15 cellular contexts compared by ENCODE assay signal in the genomic region with DNA sequence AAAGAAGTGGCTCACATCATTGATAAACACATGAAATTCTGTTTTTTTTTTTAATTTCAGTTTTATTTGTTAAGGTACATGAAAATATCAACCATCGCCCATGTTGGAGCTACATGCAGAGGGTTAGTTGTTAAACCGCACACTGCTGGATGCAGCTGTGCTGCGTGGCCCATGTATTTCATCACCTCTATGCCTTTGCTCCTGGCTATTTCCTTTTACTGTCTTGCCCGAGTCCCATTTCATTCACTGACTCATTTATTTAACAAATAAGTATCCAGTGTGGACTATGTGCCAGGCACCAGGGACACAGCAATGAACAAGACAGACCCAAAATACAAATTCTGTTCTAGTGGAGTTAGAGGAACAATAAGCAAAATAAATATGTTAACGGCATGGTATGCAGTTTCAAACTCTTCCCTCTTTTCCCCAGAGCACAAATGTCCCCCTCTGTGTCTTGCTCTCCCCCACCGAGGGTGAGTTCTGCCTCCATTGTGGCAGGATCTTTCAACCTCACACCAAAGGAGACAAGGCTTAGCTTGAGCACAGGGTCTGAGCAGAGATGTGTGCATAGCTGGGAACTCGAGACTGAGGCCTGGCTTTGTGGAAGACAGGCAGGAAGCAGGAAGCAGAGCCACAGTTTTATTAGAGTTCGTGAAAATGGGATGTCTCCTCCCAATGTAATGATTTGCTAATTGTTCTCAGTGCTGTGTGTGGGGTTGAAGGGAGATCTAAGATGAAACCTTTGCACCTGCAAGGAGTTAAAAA. TPM values are rescaled to one million over a fixed set of nuclear protein-coding genes. Genes with fewer than 3 reads are reported as not detected.
DNase-seq lines count a peak whose midpoint lies in the region; ATAC-seq, FAIRE-seq and TF ChIP-seq lines count a peak whose summit lies in the region.
"Had no signal": no experiment of that assay in that cellular context is flagged by ENCODE, and none has a peak within 500 bp of the region (broad histone marks: within the 10 kb centered on the region; RNA-seq: fewer than 3 reads in every experiment).

No MANE protein-coding gene starts in this region.

- no peak for TF ChIP-seq POLR2A in K562 (conservative IDR thresholded peaks at IDR 0.05)

- TF ChIP-seq RAD21 in K562 (CRISPR knock-in tag; conservative IDR thresholded peaks at IDR 0.05 in 1 of 2, IDR thresholded peaks at IDR 0.05 in 1 of 2): no peak

- no peaks in the 10 kb centered on the region for H3K9me3 ChIP-seq in CD8-positive, alpha-beta T cell (ENCODE audit: low read length)
- H3K9me3 ChIP-seq in K562 (replicated peaks; ENCODE audit: control insufficient read depth, insufficient read depth, low read depth, low read length) (no peaks in the 10 kb centered on the region), mesenchymal stem cell (ENCODE audit: control insufficient read depth, low read length) (no peaks in the 10 kb centered on the region)
- H3K9me3 ChIP-seq: gastroesophageal sphincter had no signal

- no peaks in the 10 kb centered on the region for H3K9me1 ChIP-seq in K562 (ENCODE audit: control insufficient read depth, insufficient read depth, low read length)

- H4K91ac ChIP-seq in mesenchymal stem cell (ENCODE audit: low read length): no peak overlapping the region

- TF ChIP-seq CTCF in CD8-positive, alpha-beta T cell (IDR thresholded peaks at IDR 0.05): no peak
- TF ChIP-seq CTCF in HL-60 (IDR thresholded peaks at IDR 0.05; ENCODE audit: insufficient read depth, low read length) (no peak), K562 (IDR thresholded peaks at IDR 0.05 in 2 of 3, conservative IDR thresholded peaks at IDR 0.05 in 1 of 3; ENCODE audit: insufficient read depth in 2 of 3, low read depth in 1 of 3, low read length in 3 of 3) (no peak)

- H3K36me3 ChIP-seq in CD8-positive, alpha-beta T cell (ENCODE audit: insufficient read depth, low read length): peaks cover 7% of the 10 kb centered on the region
- no peaks in the 10 kb centered on the region for H3K36me3 ChIP-seq in K562 (ENCODE audit: control insufficient read depth, insufficient read depth, low read length)
- H3K36me3 ChIP-seq in mesenchymal stem cell (ENCODE audit: control insufficient read depth in 1 of 2, insufficient read depth in 2 of 2, low read depth in 1 of 2, low read length in 2 of 2): peaks cover 0 to 3% of the 10 kb centered on the region in 2 experiments
- H3K36me3 ChIP-seq: gastroesophageal sphincter had no signal

- H3K9ac ChIP-seq in K562 (ENCODE audit: insufficient read depth in 1 of 2, low read depth in 2 of 2, low read length in 2 of 2): no peak overlapping the region
- no peak overlapping the region for H3K9ac ChIP-seq in mesenchymal stem cell (ENCODE audit: low read length)

- no peaks in the 10 kb centered on the region for H3K27me3 Mint-ChIP-seq in CD8-positive, alpha-beta T cell (ENCODE audit: low read depth)
- H3K27me3 Mint-ChIP-seq in T-helper 2 cell treated with Interferon-gamma antibody and Interleukin-4, amounts not matched to agents 5 μg/mL and 100 μg/mL, for 36 hours (ENCODE audit: low read depth): peaks cover 58% of the 10 kb centered on the region
- H3K27me3 Mint-ChIP-seq: activated T-helper 17 cell treated with anti-CD3 and anti-CD28 coated beads, Interleukin-2, amount 50 U/mL, for 72 hours; stimulated activated naive CD8-positive, alpha-beta T cell treated with anti-CD3 and anti-CD28 coated beads, Interleukin-15, Interleukin-2, amounts not matched to agents 100 ng/mL and 50 ng/mL, for 24 hours had no signal

- H2BK5ac ChIP-seq in mesenchymal stem cell (ENCODE audit: low read depth, low read length, poor library complexity, severe bottlenecking): no peak overlapping the region

- H3K27me3 ChIP-seq in CD8-positive, alpha-beta T cell (ENCODE audit: insufficient read depth, low read length): no peaks in the 10 kb centered on the region
- H3K27me3 ChIP-seq in HL-60 (ENCODE audit: insufficient read depth, poor library complexity, severe bottlenecking): no peaks in the 10 kb centered on the region
- H3K27me3 ChIP-seq in K562 (ENCODE audit: control insufficient read depth in 2 of 2, insufficient read depth in 2 of 2, low read length in 2 of 2): peaks cover 53 to 67% of the 10 kb centered on the region in 2 experiments
- H3K27me3 ChIP-seq in mesenchymal stem cell (ENCODE audit: control insufficient read depth in 1 of 2, insufficient read depth in 1 of 2, low read length in 2 of 2): peaks cover 0 to 8% of the 10 kb centered on the region in 2 experiments
- H3K27me3 ChIP-seq: gastroesophageal sphincter had no signal

- FAIRE-seq in K562 (lab: Jason Lieb, UNC): no peak

- H3K4me1 Mint-ChIP-seq in CD8-positive, alpha-beta T cell (ENCODE audit: low read depth): peaks cover 65% of the 10 kb centered on the region
- H3K4me1 Mint-ChIP-seq in T-helper 2 cell treated with Interferon-gamma antibody and Interleukin-4, amounts not matched to agents 5 μg/mL and 100 μg/mL, for 36 hours (ENCODE audit: low read depth): no peaks in the 10 kb centered on the region

- no peak overlapping the region for H2AK5ac ChIP-seq in mesenchymal stem cell (ENCODE audit: low read length, severe bottlenecking)

- H3K4me2 ChIP-seq in K562 (ENCODE audit: insufficient read depth, low read length) (no peak overlapping the region), mesenchymal stem cell (ENCODE audit: low read length, poor library complexity, severe bottlenecking) (no peak overlapping the region)

- no peak overlapping the region for H2BK120ac ChIP-seq in mesenchymal stem cell (ENCODE audit: low read depth, low read length)

- no peak overlapping the region for H3K4me3 Mint-ChIP-seq in CD8-positive, alpha-beta T cell
- no peak overlapping the region for H3K4me3 Mint-ChIP-seq in T-helper 2 cell treated with Interferon-gamma antibody and Interleukin-4, amounts not matched to agents 5 μg/mL and 100 μg/mL, for 36 hours
- H3K4me3 Mint-ChIP-seq: activated T-helper 17 cell treated with anti-CD3 and anti-CD28 coated beads, Interleukin-2, amount 50 U/mL, for 72 hours; CD8-positive, alpha-beta memory T cell; stimulated activated naive CD8-positive, alpha-beta T cell treated with anti-CD3 and anti-CD28 coated beads, Interleukin-15, Interleukin-2, amounts not matched to agents 100 ng/mL and 50 ng/mL, for 24 hours had no signal

- no peak for DNase-seq in CD8-positive, alpha-beta T cell
- DNase-seq in HL-60 (ENCODE audit: low read depth in 1 of 2, low spot score in 1 of 2) (peak; percentile 7 to 63), K562 (ENCODE audit: extremely low read depth in 1 of 4, low spot score in 3 of 4) (no peak), mesenchymal stem cell (peak; percentile 39), glomerular visceral epithelial cell (ENCODE audit: extremely low spot score) (no peak), nucleus accumbens (lab: John Stamatoyannopoulos, UW) (no peak), C1 segment of cervical spinal cord (lab: John Stamatoyannopoulos, UW) (no peak)
- no peak for DNase-seq in T-helper 2 cell treated with Interferon-gamma antibody and Interleukin-4, amounts not matched to agents 5 μg/mL and 100 μg/mL, for 36 hours (ENCODE audit: low spot score)
- DNase-seq: activated CD4-positive, alpha-beta T cell treated with anti-CD3 and anti-CD28 coated beads for 1 hour; CD8-positive, alpha-beta memory T cell; left ventricle myocardium superior; NCI-H446 treated with DMSO at 0.1 percent for 48 hours had no signal

- no peak overlapping the region for H3K4me3 ChIP-seq in CD8-positive, alpha-beta T cell (ENCODE audit: low read depth, low read length)
- H3K4me3 ChIP-seq in HL-60 (replicated peaks; ENCODE audit: insufficient read depth, low read length) (no peak overlapping the region), K562 (no peak overlapping the region), mesenchymal stem cell (ENCODE audit: insufficient read depth in 1 of 2, low read depth in 1 of 2, low read length in 2 of 2) (no peak overlapping the region)
- H3K4me3 ChIP-seq: gastroesophageal sphincter had no signal

- no peak for TF ChIP-seq EP300 in K562 (IDR thresholded peaks at IDR 0.05; ENCODE audit: low read length)

- H3K27ac ChIP-seq in CD8-positive, alpha-beta T cell (ENCODE audit: low read depth, low read length): no peak overlapping the region
- H3K27ac ChIP-seq in HL-60 (replicated peaks) (peak overlapping the region; percentile 65), K562 (ENCODE audit: extremely low read depth, low read depth, low read length) (no peak overlapping the region), mesenchymal stem cell (ENCODE audit: low read length, poor library complexity, severe bottlenecking) (no peak overlapping the region)
- H3K27ac ChIP-seq: gastroesophageal sphincter had no signal

- peak overlapping the region; percentile 80 for H3K27ac Mint-ChIP-seq in CD8-positive, alpha-beta T cell
- H3K27ac Mint-ChIP-seq in T-helper 2 cell treated with Interferon-gamma antibody and Interleukin-4, amounts not matched to agents 5 μg/mL and 100 μg/mL, for 36 hours: no peak overlapping the region
- H3K27ac Mint-ChIP-seq: activated T-helper 17 cell treated with anti-CD3 and anti-CD28 coated beads, Interleukin-2, amount 50 U/mL, for 72 hours; stimulated activated naive CD8-positive, alpha-beta T cell treated with anti-CD3 and anti-CD28 coated beads, Interleukin-15, Interleukin-2, amounts not matched to agents 100 ng/mL and 50 ng/mL, for 24 hours had no signal

- CTCF ChIA-PET in CD8-positive, alpha-beta T cell (lab: Charles Lee): interaction anchor here (0.5 to 0.9 kb wide), 3 partner anchors 31 to 162 kb away, joined by 3 read pairs; no protein-coding TSS in a partner anchor
- CTCF ChIA-PET in K562 (lab: Yijun Ruan, JAX; ENCODE audit: low intra/inter-chr PET ratio): no interaction called here

- POLR2A ChIA-PET in CD8-positive, alpha-beta T cell (lab: Charles Lee): no interaction called here
- POLR2A ChIA-PET in K562 (lab: Yijun Ruan, JAX): interaction anchor here (1.0 kb wide), 2 partner anchors 10 to 24 kb away, joined by 3 to 4 read pairs; no protein-coding TSS in a partner anchor

- H2BK12ac ChIP-seq in mesenchymal stem cell (ENCODE audit: low read length in 2 of 2): no peak overlapping the region

- in situ Hi-C loops in K562 (cut with MboI): no loop called here

- no peaks in the 10 kb centered on the region for H4K20me1 ChIP-seq in K562 (replicated peaks; ENCODE audit: control insufficient read depth, insufficient read depth, low read length)

- H3K4me1 ChIP-seq in CD8-positive, alpha-beta T cell (ENCODE audit: insufficient read depth, low read length): peaks cover 28% of the 10 kb centered on the region
- no peaks in the 10 kb centered on the region for H3K4me1 ChIP-seq in K562 (replicated peaks in 1 of 2; ENCODE audit: control insufficient read depth in 2 of 2, insufficient read depth in 2 of 2, low read length in 2 of 2)
- H3K4me1 ChIP-seq in mesenchymal stem cell (ENCODE audit: control insufficient read depth, insufficient read depth, low read depth, low read length): peaks cover 2% of the 10 kb centered on the region

- peaks cover 38% of the 10 kb centered on the region for H3K36me3 Mint-ChIP-seq in CD8-positive, alpha-beta T cell
- peaks cover 1% of the 10 kb centered on the region for H3K36me3 Mint-ChIP-seq in T-helper 2 cell treated with Interferon-gamma antibody and Interleukin-4, amounts not matched to agents 5 μg/mL and 100 μg/mL, for 36 hours (ENCODE audit: low read depth)

- H3K79me2 ChIP-seq in K562 (ENCODE audit: control insufficient read depth, insufficient read depth, low read length): no peaks in the 10 kb centered on the region

- peak overlapping the region; percentile 28 for H4K8ac ChIP-seq in mesenchymal stem cell (ENCODE audit: low read length)

- H3K14ac ChIP-seq in mesenchymal stem cell (ENCODE audit: low read length in 2 of 2): no peak overlapping the region

- peak overlapping the region in 1 of 2 experiments; percentile 46 for H3K18ac ChIP-seq in mesenchymal stem cell (ENCODE audit: low read depth in 1 of 2, low read length in 2 of 2)

- H3K23ac ChIP-seq in mesenchymal stem cell (ENCODE audit: low read length in 2 of 2): no peak overlapping the region

- no peaks in the 10 kb centered on the region for H3K9me3 Mint-ChIP-seq in CD8-positive, alpha-beta T cell
- H3K9me3 Mint-ChIP-seq in T-helper 2 cell treated with Interferon-gamma antibody and Interleukin-4, amounts not matched to agents 5 μg/mL and 100 μg/mL, for 36 hours: no peaks in the 10 kb centered on the region
- H3K9me3 Mint-ChIP-seq: activated T-helper 17 cell treated with anti-CD3 and anti-CD28 coated beads, Interleukin-2, amount 50 U/mL, for 72 hours; CD8-positive, alpha-beta memory T cell; stimulated activated naive CD8-positive, alpha-beta T cell treated with anti-CD3 and anti-CD28 coated beads, Interleukin-15, Interleukin-2, amounts not matched to agents 100 ng/mL and 50 ng/mL, for 24 hours had no signal

- no peak overlapping the region for H2AFZ ChIP-seq in K562 (ENCODE audit: low read depth, low read length)
- no peak overlapping the region for H2AFZ ChIP-seq in mesenchymal stem cell (ENCODE audit: low read depth, low read length)

- no peaks in the 10 kb centered on the region for H3K79me1 ChIP-seq in mesenchymal stem cell (replicated peaks; ENCODE audit: low read length, poor library complexity, severe bottlenecking)

- intact Hi-C loops in CD8-positive, alpha-beta T cell (cut with DNase I, micrococcal nuclease): no loop called here
- intact Hi-C loops in K562 (cut with micrococcal nuclease): no loop called here

- 3% methylated on average over 8 of the region's 8 CpGs for WGBS in K562 (ENCODE audit: insufficient coverage, low coverage, missing lambda C conversion rate)
- WGBS in mesenchymal stem cell: 69% methylated on average over 8 of the region's 8 CpGs

- H3K4ac ChIP-seq in mesenchymal stem cell (ENCODE audit: low read depth in 1 of 2, low read length in 2 of 2): no peak overlapping the region

- no peak overlapping the region for H2BK15ac ChIP-seq in mesenchymal stem cell (ENCODE audit: low read depth, poor library complexity, severe bottlenecking)

- no peak for ATAC-seq in CD8-positive, alpha-beta T cell
- ATAC-seq in K562: no peak
- ATAC-seq: activated T-helper 17 cell treated with anti-CD3 and anti-CD28 coated beads, Interleukin-2, amount 50 U/mL, for 72 hours; gastroesophageal sphincter; left ventricle myocardium superior had no signal

- no TSS peak for BruUV-seq in K562 (replicated peaks; lab: Mats Ljungman, UMichigan)

RNA-seq across cellular contexts. Expression of a gene that starts 44.6 kb away (rescaled TPM):
- 10 to 100 TPM; 24.6 to 25.7 TPM for total RNA-seq in CD8-positive, alpha-beta T cell
- total RNA-seq in K562 (2011; cell fraction: chromatin; rRNA removed; ENCODE audit: low replicate concordance): 0.19 TPM in 1 of 2 replicates, not detected in the other
- 0.13 and 0.50 TPM in 2 replicates for total RNA-seq in K562 (2011; cell fraction: nucleolus; rRNA removed)
- total RNA-seq in K562 (2011; cell fraction: nucleoplasm; rRNA removed): 0.22 and 0.46 TPM in 2 replicates
- total RNA-seq in K562 (2014; rRNA removed): not detected in 2 replicates
- total RNA-seq in K562 (2014; rRNA removed; fragmentation: Illumina TruSeq; extraction: Trizol): 0.15 TPM in 1 of 2 replicates, not detected in the other
- total RNA-seq in K562 (2015; rRNA removed; fragmentation: Illumina TruSeq; extraction: Trizol): 0.18 TPM in 1 of 2 replicates, not detected in the other
- total RNA-seq in K562 (2021): 0.22 and 0.44 TPM in 2 replicates
- 0.06 and 0.11 TPM in 2 replicates for polyA plus RNA-seq in K562 (2011; rRNA removed)
- polyA plus RNA-seq in K562 (2011; cell fraction: cytosol; rRNA removed): 0.07 TPM in 2 replicates
- 0.07 and 0.25 TPM in 2 replicates for polyA plus RNA-seq in K562 (2011; cell fraction: nucleus; rRNA removed)
- 0.07 and 0.53 TPM in 2 replicates for polyA plus RNA-seq in K562 (2012)
- polyA plus RNA-seq in K562 (2014; fragmentation: Illumina TruSeq; extraction: Trizol): 0.04 and 0.29 TPM in 2 replicates
- polyA plus RNA-seq in K562 (2014; fragmentation: Nextera tagmentation; extraction: Ambion mirVana): not detected
- 0.04 TPM in 1 of 2 replicates, not detected in the other for polyA plus RNA-seq in K562 (2014; rRNA removed)
- polyA minus RNA-seq in K562 (2011; rRNA and poly(A)+ RNA removed): 0.18 TPM in 1 of 2 replicates, not detected in the other
- polyA minus RNA-seq in K562 (2011; cell fraction: cytosol; rRNA and poly(A)+ RNA removed): not detected in 2 replicates
- polyA minus RNA-seq in K562 (2011; cell fraction: nucleus; rRNA and poly(A)+ RNA removed): 0.13 TPM in 1 of 2 replicates, not detected in the other
- 11.2 TPM for polyA plus RNA-seq in mesenchymal stem cell (2013, experiment 1 of 2)
- 11.4 TPM for polyA plus RNA-seq in mesenchymal stem cell (2013, experiment 2 of 2)

Comparison
In these comparisons a context has a peak if more than half of its experiments do, and no peak if none do; other contexts are left out.
1. DNase-seq: peak in HL-60 (2 of 2) and mesenchymal stem cell (single experiment); none in CD8-positive, alpha-beta T cell (0 of 7), K562 (0 of 4), glomerular visceral epithelial cell (single experiment), T-helper 2 cell treated with Interferon-gamma antibody and Interleukin-4, amounts not matched to agents 5 μg/mL and 100 μg/mL, for 36 hours (single experiment), nucleus accumbens (0 of 56) and C1 segment of cervical spinal cord (0 of 14).
2. RNA of a gene that starts 44.6 kb away (total RNA-seq): 24.6 to 25.7 TPM in CD8-positive, alpha-beta T cell; 0.13 to 0.50 TPM in K562; every median in the first group is over 10 times any median in the second.